Comparison of ENCODE assay signal across 21 cellular contexts in the genomic region with DNA sequence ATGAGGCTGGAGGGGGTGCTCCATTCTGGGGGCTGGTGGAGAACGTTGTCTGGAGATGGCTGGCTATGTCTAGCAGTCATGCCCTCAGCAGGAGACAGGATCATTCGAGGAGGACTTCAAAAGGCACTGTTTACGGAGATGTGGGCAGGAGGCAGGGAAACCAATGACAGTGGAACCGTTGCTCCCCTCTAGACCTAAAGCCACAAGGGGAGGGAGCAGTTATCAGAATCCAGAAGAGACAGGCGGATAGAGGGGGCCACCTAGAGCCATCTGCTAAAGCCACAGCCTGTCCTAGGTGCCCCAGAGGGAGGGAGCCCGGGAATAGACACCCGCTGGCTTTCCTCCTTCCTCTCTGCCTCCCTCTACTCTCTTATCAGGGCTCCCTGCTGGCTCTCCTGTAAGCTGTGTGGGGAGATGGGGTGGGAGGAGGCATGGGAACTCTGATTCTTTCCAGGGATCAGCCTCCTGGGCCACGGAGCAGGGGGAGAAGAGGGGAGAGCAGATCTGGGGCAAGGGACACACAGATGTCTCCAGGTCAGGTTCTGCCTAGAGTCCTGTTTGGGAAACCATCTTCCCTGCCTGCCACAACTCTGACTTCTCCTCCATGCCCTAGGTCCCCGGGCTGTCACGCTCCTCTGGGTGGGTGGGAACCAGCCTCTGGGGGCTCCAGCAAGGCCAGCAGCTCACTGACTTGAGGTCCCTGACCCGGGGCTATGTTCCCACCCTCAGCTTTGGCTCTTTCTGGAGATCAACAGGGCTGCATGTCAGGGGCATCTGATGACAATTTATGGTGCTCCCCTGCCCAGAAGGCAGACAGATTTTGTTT. TPM values are rescaled to one million over a fixed set of nuclear protein-coding genes. Genes with fewer than 3 reads are reported as not detected.
DNase-seq lines count a peak whose midpoint lies in the region; ATAC-seq and TF ChIP-seq lines count a peak whose summit lies in the region.
"Had no signal": no experiment of that assay in that cellular context is flagged by ENCODE, and none has a peak within 500 bp of the region (broad histone marks: within the 10 kb centered on the region; RNA-seq: fewer than 3 reads in every experiment).

No MANE protein-coding gene starts in this region.

- no peaks in the 10 kb centered on the region for H3K9me2 ChIP-seq in PC-3 (replicated peaks; ENCODE audit: low read length)
- H3K9me2 ChIP-seq: SK-N-SH had no signal

- no peaks in the 10 kb centered on the region for H4K20me1 ChIP-seq in PC-3 (ENCODE audit: low read length)

- no peaks in the 10 kb centered on the region for H3K4me1 ChIP-seq in PC-3 (ENCODE audit: insufficient read depth, low read length)
- H3K4me1 ChIP-seq: colonic mucosa, parathyroid adenoma, sigmoid colon, thyroid gland had no signal

- H3K27ac ChIP-seq in PC-3 (ENCODE audit: low read length): no peak overlapping the region
- H3K27ac ChIP-seq: colonic mucosa, parathyroid adenoma, PC-9, sigmoid colon, thyroid gland had no signal

- ATAC-seq in PC-3 (no peak), left colon (no peak)
- ATAC-seq: activated CD4-positive, alpha-beta T cell treated with anti-CD3 and anti-CD28 coated beads for 36 hours; activated T-helper 17 cell treated with anti-CD3 and anti-CD28 coated beads, Interleukin-2, amount 50 U/mL, for 72 hours; GM23338; naive thymus-derived CD8-positive, alpha-beta T cell; stimulated activated effector memory CD8-positive, alpha-beta T cell treated with anti-CD3 and anti-CD28 coated beads, Interleukin-12 subunit alpha, Interleukin-12 subunit beta, amount 100 ng/mL, for 72 hours had no signal

- intact Hi-C loops in PC-3 (cut with micrococcal nuclease) (no loop called here), left colon (cut with DNase I, micrococcal nuclease) (no loop called here)

- H3K9ac ChIP-seq in PC-3 (ENCODE audit: low read length): no peak overlapping the region
- H3K9ac ChIP-seq: parathyroid adenoma, SK-N-SH had no signal

- no TSS peak for BruUV-seq in PC-3 (replicated peaks; lab: Mats Ljungman, UMichigan)

- POLR2A ChIA-PET in HEK293T (lab: Yijun Ruan, JAX): no interaction called here
- POLR2A ChIA-PET in PC-3 (lab: Charles Lee; ENCODE audit: unreplicated experiment): no interaction called here

- peak; percentile 24 for DNase-seq in COR-L47 (lab: John Stamatoyannopoulos, UW)
- DNase-seq in HEK293T (ENCODE audit: extremely low spot score): peak; percentile 38
- DNase-seq in OCI-M2 (lab: John Stamatoyannopoulos, UW; ENCODE audit: unreplicated experiment): peak; percentile 1
- peak; percentile 39 for DNase-seq in iPS-NIHi7 (ENCODE audit: extremely low spot score)
- no peak for DNase-seq in PC-3
- no peak for DNase-seq in pons (ENCODE audit: low spot score)
- DNase-seq in left colon: no peak
- DNase-seq: activated CD4-positive, alpha-beta T cell treated with anti-CD3 and anti-CD28 coated beads for 36 hours; activated naive CD8-positive, alpha-beta T cell treated with anti-CD3 and anti-CD28 coated beads, Interleukin-2, amount 10 ng/mL, durations not matched to agents 7 days and 5 days; colonic mucosa; naive thymus-derived CD8-positive, alpha-beta T cell; NCI-H510A treated with DMSO at 0.1 percent for 48 hours; PC-9; sigmoid colon; SK-N-SH; T-helper 9 cell; thyroid gland had no signal

- no peaks in the 10 kb centered on the region for H3K79me2 ChIP-seq in PC-3 (ENCODE audit: low read length)
- H3K79me2 ChIP-seq: parathyroid adenoma had no signal

- no peak overlapping the region for H2AFZ ChIP-seq in PC-3 (ENCODE audit: low read length)
- H2AFZ ChIP-seq: GM23338, parathyroid adenoma, PC-9 had no signal

- CTCF ChIA-PET in HEK293T (lab: Yijun Ruan, JAX): interaction anchor here (0.7 kb wide), 1 partner anchor 504 kb away, joined by 3 read pairs; no protein-coding TSS in a partner anchor
- CTCF ChIA-PET in PC-3 (lab: Charles Lee): no interaction called here

- H3K4me2 ChIP-seq in PC-3 (ENCODE audit: low read length): no peak overlapping the region
- H3K4me2 ChIP-seq: GM23338, PC-9, SK-N-SH had no signal

- H3K4me3 ChIP-seq in PC-3 (ENCODE audit: low read length): no peak overlapping the region
- H3K4me3 ChIP-seq: colonic mucosa, GM23338, PC-9, sigmoid colon, thyroid gland had no signal

- peaks cover 20% of the 10 kb centered on the region for H3K27me3 ChIP-seq in PC-3 (ENCODE audit: low read length)
- H3K27me3 ChIP-seq: colonic mucosa, thyroid gland had no signal

- no peaks in the 10 kb centered on the region for H3F3A ChIP-seq in PC-3 (ENCODE audit: low read length, unreplicated experiment)

- no peaks in the 10 kb centered on the region for H3K9me3 ChIP-seq in PC-3 (ENCODE audit: low read length)
- H3K9me3 ChIP-seq: colonic mucosa, sigmoid colon, SK-N-SH, thyroid gland had no signal

- TF ChIP-seq CTCF in PC-3 (conservative IDR thresholded peaks at IDR 0.05; ENCODE audit: low read depth, low read length): no peak

- no peaks in the 10 kb centered on the region for H3K36me3 ChIP-seq in PC-3 (ENCODE audit: low read depth, low read length)
- H3K36me3 ChIP-seq: colonic mucosa, sigmoid colon, thyroid gland had no signal

TF ChIP-seq in HEK293T, 16 proteins besides CTCF, POLR2A, EP300 and RAD21:
- TF ChIP-seq FOXM1 (IDR thresholded peaks at IDR 0.05; ENCODE audit: borderline replicate concordance) (no peak), L3MBTL2 (conservative IDR thresholded peaks at IDR 0.05) (0 out of 2 replicates have a peak, but pooled peaks have one; percentile 19)
TF ChIP-seq in HEK293T: peak in this region for 1.

RNA-seq across cellular contexts. Expression of a gene that starts 42.3 kb away (rescaled TPM):
- total RNA-seq in PC-3 (2014; rRNA removed) (not detected in 2 replicates), left colon (under 1 TPM; 0.20 to 0.31 TPM)
- total RNA-seq: activated CD4-positive, alpha-beta T cell treated with anti-CD3 and anti-CD28 coated beads for 36 hours; activated naive CD8-positive, alpha-beta T cell treated with anti-CD3 and anti-CD28 coated beads, Interleukin-2, amount 10 ng/mL, durations not matched to agents 7 days and 5 days; activated T-helper 17 cell treated with anti-CD3 and anti-CD28 coated beads, Interleukin-2, amount 50 U/mL, for 72 hours; naive thymus-derived CD8-positive, alpha-beta T cell had no signal

Comparison
In these comparisons a context has a peak if more than half of its experiments do, and no peak if none do; other contexts are left out.
1. DNase-seq: peak in COR-L47 (single experiment), HEK293T (single experiment), OCI-M2 (single experiment) and iPS-NIHi7 (single experiment); none in PC-3 (single experiment), pons (single experiment) and left colon (0 of 2).